Comparison of ENCODE assay signal across 2 cellular contexts in the genomic region with DNA sequence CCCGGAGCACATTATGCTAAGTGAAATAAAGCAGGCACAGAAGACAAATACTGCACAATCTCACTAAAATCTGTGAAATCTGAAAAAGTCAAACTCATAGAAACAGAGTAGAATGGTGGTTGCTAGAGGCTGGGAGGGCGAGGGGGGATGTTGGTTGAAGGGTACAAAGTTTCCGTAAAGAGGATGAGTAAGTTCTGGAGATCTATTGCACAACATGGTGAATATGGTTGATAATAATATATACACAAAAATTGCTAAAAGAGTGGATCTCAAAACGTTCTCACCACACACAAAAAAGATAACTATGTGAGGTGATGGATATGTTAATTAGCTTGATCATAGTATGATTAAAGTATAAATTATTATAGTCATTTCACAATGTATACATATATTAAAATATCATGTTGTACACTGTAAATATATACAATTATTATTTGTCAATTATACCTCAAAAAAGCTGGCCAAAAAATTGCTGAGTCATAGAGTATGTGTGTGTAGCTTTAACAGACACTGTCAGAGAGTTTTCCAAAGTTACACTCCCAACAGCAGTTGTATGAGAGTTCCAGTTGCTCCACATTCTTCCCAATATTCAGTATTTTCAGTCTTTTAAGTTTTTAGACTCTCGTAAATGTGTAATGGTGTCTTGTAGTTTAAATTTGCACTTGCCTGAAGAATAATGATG.
A peak's percentile ranks its signal among the peaks of the same experiment; 100 is the strongest.
TF ChIP-seq lines count a peak whose summit lies in the region.

No MANE protein-coding gene starts in this region.

TF ChIP-seq in IMR-90, 13 proteins besides CTCF, POLR2A, EP300 and RAD21:
- TF ChIP-seq, protein P1, sequence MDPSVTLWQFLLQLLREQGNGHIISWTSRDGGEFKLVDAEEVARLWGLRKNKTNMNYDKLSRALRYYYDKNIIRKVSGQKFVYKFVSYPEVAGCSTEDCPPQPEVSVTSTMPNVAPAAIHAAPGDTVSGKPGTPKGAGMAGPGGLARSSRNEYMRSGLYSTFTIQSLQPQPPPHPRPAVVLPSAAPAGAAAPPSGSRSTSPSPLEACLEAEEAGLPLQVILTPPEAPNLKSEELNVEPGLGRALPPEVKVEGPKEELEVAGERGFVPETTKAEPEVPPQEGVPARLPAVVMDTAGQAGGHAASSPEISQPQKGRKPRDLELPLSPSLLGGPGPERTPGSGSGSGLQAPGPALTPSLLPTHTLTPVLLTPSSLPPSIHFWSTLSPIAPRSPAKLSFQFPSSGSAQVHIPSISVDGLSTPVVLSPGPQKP (IDR thresholded peaks at IDR 0.05; ENCODE audit: borderline replicate concordance, low read depth, low read length), result no peak
- TF ChIP-seq NFE2L2 (IDR thresholded peaks at IDR 0.05; ENCODE audit: low read depth, low read length) (peak; percentile 97), CEBPB (IDR thresholded peaks at IDR 0.05; ENCODE audit: low read depth, low read length) (peak; percentile 67), MAFK (IDR thresholded peaks at IDR 0.05; ENCODE audit: low read depth, low read length) (peak; percentile 82)
TF ChIP-seq in IMR-90: peak in this region for 3.

TF ChIP-seq in H1, 55 proteins besides CTCF, POLR2A, EP300 and RAD21:
- TF ChIP-seq GTF2F1 (IDR thresholded peaks at IDR 0.05; ENCODE audit: borderline replicate concordance, low read depth, low read length) (no peak), MAFK (IDR thresholded peaks at IDR 0.05; ENCODE audit: low read depth, low read length) (peak; percentile 65; the same call in 1 of the 2 replicates), BACH1 (IDR thresholded peaks at IDR 0.05; ENCODE audit: low read length) (peak; percentile 75), EZH2 (IDR thresholded peaks at IDR 0.05; ENCODE audit: low read depth, low read length, severe bottlenecking) (no peak)
